ENCODE assay signal across 9 cellular contexts in genomic region chr7:139482662-139483466, GRCh38. TPM values are rescaled to one million over a fixed set of nuclear protein-coding genes. Genes with fewer than 3 reads are reported as not detected.
DNase-seq lines count a peak whose midpoint lies in the region; ATAC-seq and TF ChIP-seq lines count a peak whose summit lies in the region.
"Had no signal": no experiment of that assay in that cellular context is flagged by ENCODE, and none has a peak within 500 bp of the region (broad histone marks: within the 10 kb centered on the region; RNA-seq: fewer than 3 reads in every experiment).

No MANE protein-coding gene starts in this region.

- H3K4me3 Mint-ChIP-seq in T-helper 17 cell = peak overlapping the region; percentile 74

- TF ChIP-seq POLR2A in ovary (IDR thresholded peaks at IDR 0.05) = no peak

- WGBS in ovary, 3 donors = 1 to 2% (median 1%) methylated on average over 56 to 90 of the region's 90 CpGs

- no peaks in the 10 kb centered on the region for H3K36me3 ChIP-seq in ovary

- ATAC-seq in T-helper 17 cell = peak; percentile 32
- no peak for ATAC-seq in GM18517 (IDR thresholded peaks at IDR 0.05; ENCODE audit: unreplicated experiment)

- DNase-seq in GM12865 (ENCODE audit: low read depth) (peak; percentile 8), HFF-Myc (ENCODE audit: extremely low read depth, low read depth) (no peak), T-helper 17 cell (no peak), fibroblast of pulmonary artery (ENCODE audit: low read depth) (peak; percentile 16), ovary (no peak), NCI-H1930 (lab: John Stamatoyannopoulos, UW) (no peak), cerebellar nuclear complex (lab: John Stamatoyannopoulos, UW) (no peak)

- no peaks in the 10 kb centered on the region for H3K4me1 Mint-ChIP-seq in T-helper 17 cell

- no peak for TF ChIP-seq CTCF in GM12865 (IDR thresholded peaks at IDR 0.05; ENCODE audit: insufficient read depth, low read depth, low read length, missing control alignments)
- no peak for TF ChIP-seq CTCF in HFF-Myc (IDR thresholded peaks at IDR 0.05; ENCODE audit: low read depth, low read length, missing control alignments)
- TF ChIP-seq CTCF in fibroblast of pulmonary artery (IDR thresholded peaks at IDR 0.05; ENCODE audit: low read length, missing control alignments) = no peak
- TF ChIP-seq CTCF in ovary (IDR thresholded peaks at IDR 0.05) = no peak

- TF ChIP-seq EP300 in ovary (IDR thresholded peaks at IDR 0.05) = no peak

- H3K27me3 Mint-ChIP-seq in T-helper 17 cell = peaks cover 50% of the 10 kb centered on the region

- no peak overlapping the region for H3K27ac ChIP-seq in ovary

- no peaks in the 10 kb centered on the region for H3K27me3 ChIP-seq in ovary

- intact Hi-C loops in ovary (cut with DNase I) = no loop called here

- H3K9me3 ChIP-seq in T-helper 17 cell (ENCODE audit: control insufficient read depth, low read length, poor library complexity, severe bottlenecking) (no peaks in the 10 kb centered on the region), ovary (no peaks in the 10 kb centered on the region)

- H3K4me1 ChIP-seq in ovary (ENCODE audit: insufficient read depth) = peaks cover 6% of the 10 kb centered on the region

- H3K27ac Mint-ChIP-seq in T-helper 17 cell = no peak overlapping the region

- H3K4me3 ChIP-seq in GM12865 (ENCODE audit: low read depth, low read length) = no peak overlapping the region
- H3K4me3 ChIP-seq in HFF-Myc (replicated peaks; ENCODE audit: low read depth, low read length) = peak overlapping the region; percentile 25; the same call in 1 of the 2 replicates
- H3K4me3 ChIP-seq in fibroblast of pulmonary artery (replicated peaks; ENCODE audit: low read depth, low read length) = no peak overlapping the region
- H3K4me3 ChIP-seq in ovary = peak overlapping the region; percentile 1

- peaks cover 2% of the 10 kb centered on the region for H3K36me3 Mint-ChIP-seq in T-helper 17 cell (ENCODE audit: low read depth)

RNA-seq across cellular contexts. Expression of gene KLRG2, which starts 0.6 kb away (rescaled TPM):
- total RNA-seq in T-helper 17 cell = not detected
- total RNA-seq in ovary = not detected
- under 1 TPM in 1 of 2 donors, not detected in 1; 0.08 TPM for polyA plus RNA-seq in ovary
- total RNA-seq: mononuclear cell had no signal

RNA-seq across cellular contexts. Expression of gene CLEC2L, which starts 40.6 kb away (rescaled TPM):
- total RNA-seq in T-helper 17 cell (1 to 10 TPM in 1 of 2 donors, not detected in 1; 2.6 TPM), ovary (under 1 TPM in 1 of 7 donors, not detected in 6; 0.33 TPM)
- polyA plus RNA-seq in ovary = 1 to 10 TPM in 1 of 2 donors, under 1 TPM in 1; 0.15 to 1.5 TPM

Comparison
In these comparisons a context has a peak if more than half of its experiments do, and no peak if none do; other contexts are left out.
1. DNase-seq: peak in GM12865 (single experiment) and fibroblast of pulmonary artery (single experiment); none in HFF-Myc (single experiment), T-helper 17 cell (0 of 3), ovary (0 of 5), NCI-H1930 (0 of 2) and cerebellar nuclear complex (0 of 2).
2. H3K4me3 ChIP-seq: peak in HFF-Myc (single experiment) and ovary (single experiment); none in GM12865 (single experiment) and fibroblast of pulmonary artery (single experiment).